20 cellular contexts compared by ENCODE assay signal in genomic region chr2:175500255-175500654, GRCh38.
DNase-seq lines count a peak whose midpoint lies in the region; ATAC-seq, FAIRE-seq and TF ChIP-seq lines count a peak whose summit lies in the region.
"Had no signal": no experiment of that assay in that cellular context is flagged by ENCODE, and none has a peak within 500 bp of the region (broad histone marks: within the 10 kb centered on the region; RNA-seq: fewer than 3 reads in every experiment).

No MANE protein-coding gene starts in this region.

- DNase-seq in A549 (ENCODE audit: low read depth in 1 of 2, low spot score in 1 of 2) = no peak
- no peak for DNase-seq in frontal cortex (ENCODE audit: low spot score in 2 of 2)
- no peak for DNase-seq in small intestine
- no peak for DNase-seq in DMS 273 (lab: John Stamatoyannopoulos, UW; ENCODE audit: unreplicated experiment)
- no peak for DNase-seq in ovary
- DNase-seq in gastrocnemius medialis = no peak
- DNase-seq: 8988T; C1 segment of cervical spinal cord; Calu3; CD4-positive, alpha-beta memory T cell; COR-L47; DMS153; DND-41; GOT3; HFFc6 had no signal

- H3K4me3 ChIP-seq in A549 = no peak overlapping the region
- no peak overlapping the region for H3K4me3 ChIP-seq in small intestine (ENCODE audit: low read depth in 1 of 2, low read length in 2 of 2)
- no peak overlapping the region for H3K4me3 ChIP-seq in ovary
- no peak overlapping the region for H3K4me3 ChIP-seq in gastrocnemius medialis
- H3K4me3 ChIP-seq: HAP-1 had no signal

- TF ChIP-seq CTCF in A549 (IDR thresholded peaks at IDR 0.05) (no peak), ovary (IDR thresholded peaks at IDR 0.05) (no peak), gastrocnemius medialis (IDR thresholded peaks at IDR 0.05 in 4 of 5, conservative IDR thresholded peaks at IDR 0.05 in 1 of 5) (no peak)

- H3K9me3 ChIP-seq in A549 (no peaks in the 10 kb centered on the region), small intestine (ENCODE audit: control insufficient read depth, low read depth) (no peaks in the 10 kb centered on the region), ovary (no peaks in the 10 kb centered on the region), gastrocnemius medialis (no peaks in the 10 kb centered on the region)
- H3K9me3 ChIP-seq: HAP-1 had no signal

- no peak for TF ChIP-seq EP300 in A549 (IDR thresholded peaks at IDR 0.05)
- no peak for TF ChIP-seq EP300 in ovary (IDR thresholded peaks at IDR 0.05)

- FAIRE-seq in A549 (lab: Jason Lieb, UNC) (no peak), TTC549 (lab: Jason Lieb, UNC) (peak; percentile 5), frontal cortex (lab: Jason Lieb, UNC) (peak; percentile 10), small intestine (lab: Jason Lieb, UNC) (peak; percentile 71)
- FAIRE-seq: G401.6, GM12892, H54 had no signal

- ATAC-seq in A549 = no peak
- no peak for ATAC-seq in gastrocnemius medialis

- intact Hi-C loops in ovary (cut with DNase I) (no loop called here), gastrocnemius medialis (cut with DNase I; ENCODE audit: low total_unique reads) (no loop called here)

- H3K36me3 ChIP-seq in small intestine (ENCODE audit: control insufficient read depth in 2 of 2, insufficient read depth in 2 of 2, low read length in 2 of 2) = no peaks in the 10 kb centered on the region
- H3K36me3 ChIP-seq in ovary = no peaks in the 10 kb centered on the region
- no peaks in the 10 kb centered on the region for H3K36me3 ChIP-seq in gastrocnemius medialis
- H3K36me3 ChIP-seq: HAP-1 had no signal

- no peak for TF ChIP-seq POLR2A in A549 (IDR thresholded peaks at IDR 0.05; ENCODE audit: low read length)
- no peak for TF ChIP-seq POLR2A in ovary (IDR thresholded peaks at IDR 0.05)
- TF ChIP-seq POLR2A in gastrocnemius medialis (IDR thresholded peaks at IDR 0.05) = no peak

- in situ Hi-C loops in gastrocnemius medialis (cut with MboI; ENCODE audit: low sequenced_read_pairs in 4 of 4) = no loop called here

- H3K27me3 ChIP-seq in small intestine (ENCODE audit: control insufficient read depth in 2 of 2, insufficient read depth in 2 of 2, low read length in 2 of 2) (no peaks in the 10 kb centered on the region), ovary (no peaks in the 10 kb centered on the region), gastrocnemius medialis (no peaks in the 10 kb centered on the region)

- no peak overlapping the region for H3K4me2 ChIP-seq in A549

- no peak for TF ChIP-seq RAD21 in A549 (conservative IDR thresholded peaks at IDR 0.05 in 1 of 2, IDR thresholded peaks at IDR 0.05 in 1 of 2)

- H3K27ac ChIP-seq in A549 = no peak overlapping the region
- H3K27ac ChIP-seq in small intestine (ENCODE audit: low read depth in 1 of 2, low read length in 1 of 2) = no peak overlapping the region
- no peak overlapping the region for H3K27ac ChIP-seq in ovary
- H3K27ac ChIP-seq in gastrocnemius medialis = no peak overlapping the region

- CTCF ChIA-PET in A549 (lab: Yijun Ruan, JAX) = no interaction called here

- POLR2A ChIA-PET in A549 (lab: Yijun Ruan, JAX) = no interaction called here

- H3K4me1 ChIP-seq in A549 (no peaks in the 10 kb centered on the region), small intestine (ENCODE audit: control insufficient read depth in 2 of 2, insufficient read depth in 1 of 2, low read depth in 1 of 2, low read length in 1 of 2) (no peaks in the 10 kb centered on the region), ovary (ENCODE audit: insufficient read depth) (no peaks in the 10 kb centered on the region), gastrocnemius medialis (no peaks in the 10 kb centered on the region)
- H3K4me1 ChIP-seq: HAP-1 had no signal

TF ChIP-seq in A549, 52 proteins besides CTCF, POLR2A, EP300 and RAD21:
- TF ChIP-seq ATOH8 (CRISPR knock-in tag; IDR thresholded peaks at IDR 0.05; ENCODE audit: low read depth) (no peak), CHD4 (IDR thresholded peaks at IDR 0.05; ENCODE audit: borderline replicate concordance) (no peak), ESRRA (IDR thresholded peaks at IDR 0.05; ENCODE audit: borderline replicate concordance, low read length) (no peak), MAFK (IDR thresholded peaks at IDR 0.05; ENCODE audit: partially characterized antibody) (peak; percentile 2), KDM5A (IDR thresholded peaks at IDR 0.05) (no peak)
